In the genomic region with DNA sequence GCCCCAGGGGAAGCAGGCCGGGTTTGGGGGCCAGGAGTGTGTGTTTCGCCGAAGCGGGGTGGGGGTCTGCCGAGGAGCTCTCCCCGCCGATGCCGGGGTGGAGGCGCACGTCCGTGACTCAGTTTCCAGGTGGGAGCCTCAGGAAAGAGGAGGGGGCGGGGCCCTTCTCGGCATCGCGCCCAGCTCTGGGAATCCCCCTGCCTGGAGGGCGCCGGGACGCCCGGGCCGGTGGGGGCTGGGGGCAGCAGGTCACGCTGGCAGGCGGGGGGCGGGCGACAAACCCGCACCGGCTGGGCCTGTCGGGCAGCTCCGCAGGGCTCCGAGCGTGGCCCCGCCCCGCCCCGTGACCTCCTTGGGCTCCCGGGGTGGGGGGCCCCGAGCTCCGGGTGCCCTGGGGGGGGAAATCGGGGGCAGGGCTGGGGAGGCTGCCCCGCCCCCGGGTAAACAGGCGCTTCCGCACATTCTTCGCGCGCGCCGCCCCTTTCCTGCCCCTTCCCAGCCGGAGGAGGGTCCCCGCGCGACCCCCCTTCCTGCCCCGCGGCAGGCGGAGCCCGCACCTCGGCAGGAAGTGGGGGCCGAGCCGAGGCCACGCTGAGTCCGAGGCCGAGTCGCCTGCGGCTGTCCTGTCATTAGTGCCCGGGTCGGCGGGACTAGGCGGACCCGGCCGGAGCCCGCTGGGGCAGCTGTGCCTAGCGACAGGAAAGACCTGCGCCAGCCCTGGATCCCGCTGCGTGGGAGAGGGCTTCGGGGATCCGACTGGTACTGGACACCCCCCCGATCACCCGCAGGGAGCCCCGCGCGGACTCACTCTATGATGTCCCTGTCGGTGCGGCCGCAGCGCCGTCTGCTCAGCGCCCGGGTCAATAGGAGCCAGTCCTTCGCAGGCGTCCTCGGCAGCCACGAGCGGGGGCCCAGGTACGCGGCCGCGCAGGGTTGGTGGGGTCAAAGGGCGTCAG, we compare ENCODE assay signal across 9 cellular contexts. TPM values are rescaled to one million over a fixed set of nuclear protein-coding genes. Genes with fewer than 3 reads are reported as not detected.
DNase-seq lines count a peak whose midpoint lies in the region; ATAC-seq, FAIRE-seq and TF ChIP-seq lines count a peak whose summit lies in the region.
"Had no signal": no experiment of that assay in that cellular context is flagged by ENCODE, and none has a peak within 500 bp of the region (broad histone marks: within the 10 kb centered on the region; RNA-seq: fewer than 3 reads in every experiment).

No MANE protein-coding gene starts in this region.

- FAIRE-seq in HTR-8/SVneo (lab: Jason Lieb, UNC): peak; percentile 77

- POLR2A ChIA-PET in naive thymus-derived CD8-positive, alpha-beta T cell (lab: Charles Lee): interaction anchor here (0.6 to 14.2 kb wide), 16 partner anchors 9 to 548 kb away, joined by 3 to 485 read pairs (median 7); a partner anchor contains a TSS

- no peak for TF ChIP-seq EP300 in tibial nerve (IDR thresholded peaks at IDR 0.05)

- no peaks in the 10 kb centered on the region for H3K9me3 ChIP-seq in tibial nerve

- no peak for TF ChIP-seq POLR2A in tibial nerve (IDR thresholded peaks at IDR 0.05)

- peak; percentile 57 for ATAC-seq in esophagus mucosa
- peak; percentile 49 to 62 for ATAC-seq in naive thymus-derived CD8-positive, alpha-beta T cell
- ATAC-seq in GM18517 (IDR thresholded peaks at IDR 0.05; ENCODE audit: unreplicated experiment): no peak

- TF ChIP-seq CTCF in GM06990 (IDR thresholded peaks at IDR 0.05; ENCODE audit: insufficient read depth, low read length, poor library complexity, severe bottlenecking) (no peak), tibial nerve (IDR thresholded peaks at IDR 0.05) (no peak)

- H3K36me3 Mint-ChIP-seq in naive thymus-derived CD8-positive, alpha-beta T cell: peaks cover 0 to 6% (median 0%) of the 10 kb centered on the region in 3 donors

- H3K9me3 Mint-ChIP-seq in naive thymus-derived CD8-positive, alpha-beta T cell: no peaks in the 10 kb centered on the region

- peak overlapping the region; percentile 54 to 90 (median 82) for H3K27ac ChIP-seq in tibial nerve

- no peaks in the 10 kb centered on the region for H3K27me3 Mint-ChIP-seq in naive thymus-derived CD8-positive, alpha-beta T cell

- WGBS in tibial nerve, 2 donors: 0 to 2% methylated on average over 20 to 24 of the region's 97 CpGs

- H3K4me3 Mint-ChIP-seq in naive thymus-derived CD8-positive, alpha-beta T cell: peak overlapping the region; percentile 72 to 91 (median 85)

- DNase-seq in GM06990 (ENCODE audit: extremely low read depth, insufficient read length) (no peak), HTR-8/SVneo (ENCODE audit: insufficient read length, low spot score) (peak; percentile 60), activated T-cell treated with anti-CD3 and anti-CD28 coated beads for 1 hour (ENCODE audit: low read depth) (peak; percentile 58), tibial nerve (ENCODE audit: low spot score in 2 of 2) (no peak), NCI-H446 treated with DMSO at 0.1 percent for 48 hours (lab: John Stamatoyannopoulos, UW) (no peak)
- DNase-seq in naive thymus-derived CD8-positive, alpha-beta T cell: peak; percentile 41 to 86 (median 63)

- H3K4me1 Mint-ChIP-seq in naive thymus-derived CD8-positive, alpha-beta T cell: peaks cover 42 to 64% (median 51%) of the 10 kb centered on the region in 4 donors

- peaks cover 5% of the 10 kb centered on the region for H3K36me3 ChIP-seq in GM06990 (ENCODE audit: control insufficient read depth, insufficient read depth, low read length)
- peaks cover 0 to 36% (median 5%) of the 10 kb centered on the region in 3 donors for H3K36me3 ChIP-seq in tibial nerve

- peaks cover 0 to 91% (median 22%) of the 10 kb centered on the region in 4 donors for H3K4me1 ChIP-seq in tibial nerve

- peak overlapping the region in 8 of 10 donors; percentile 43 to 91 (median 82) for H3K27ac Mint-ChIP-seq in naive thymus-derived CD8-positive, alpha-beta T cell

- H3K27me3 ChIP-seq in GM06990 (replicated peaks; ENCODE audit: control insufficient read depth, insufficient read depth, low read length) (no peaks in the 10 kb centered on the region), tibial nerve (no peaks in the 10 kb centered on the region)

- H3K4me3 ChIP-seq in GM06990 (replicated peaks; ENCODE audit: low read depth, low read length) (peak overlapping the region; percentile 74), tibial nerve (peak overlapping the region; percentile 43 to 78 (median 63))

RNA-seq across cellular contexts. Expression of a gene that starts 9.3 kb away (rescaled TPM):
- 14.3 TPM for total RNA-seq in esophagus mucosa
- total RNA-seq in naive thymus-derived CD8-positive, alpha-beta T cell: 10 to 100 TPM; 50.1 to 57.2 TPM
- 1 to 10 TPM; 1.5 to 3.0 (median 2.3) TPM for polyA plus RNA-seq in naive thymus-derived CD8-positive, alpha-beta T cell
- total RNA-seq in tibial nerve: 100 to 1,000 TPM in 2 of 4 donors, 10 to 100 TPM in 2; 50.6 to 112 (median 85.1) TPM

RNA-seq across cellular contexts. Expression of a gene that starts 24.4 kb away (rescaled TPM):
- total RNA-seq in esophagus mucosa (28.3 TPM), tibial nerve (10 to 100 TPM; 26.1 to 39.6 (median 31.8) TPM)
- total RNA-seq in naive thymus-derived CD8-positive, alpha-beta T cell: 10 to 100 TPM; 67.5 to 67.6 TPM
- 10 to 100 TPM; 37.1 to 61.1 (median 51.9) TPM for polyA plus RNA-seq in naive thymus-derived CD8-positive, alpha-beta T cell

RNA-seq across cellular contexts. Expression of a gene that starts 54.6 kb away (rescaled TPM):
- total RNA-seq in esophagus mucosa: not detected
- total RNA-seq in naive thymus-derived CD8-positive, alpha-beta T cell: not detected
- not detected for polyA plus RNA-seq in naive thymus-derived CD8-positive, alpha-beta T cell
- not detected for total RNA-seq in tibial nerve
- total RNA-seq: HT1080 had no signal

RNA-seq across cellular contexts. Expression of a gene that starts 57.0 kb away (rescaled TPM):
- total RNA-seq in esophagus mucosa: 80.9 TPM
- total RNA-seq in naive thymus-derived CD8-positive, alpha-beta T cell: 10 to 100 TPM; 33.3 to 35.1 TPM
- polyA plus RNA-seq in naive thymus-derived CD8-positive, alpha-beta T cell: 10 to 100 TPM; 74.7 to 89.6 (median 77.5) TPM
- 100 to 1,000 TPM in 1 of 4 donors, 10 to 100 TPM in 3; 55.1 to 113 (median 73.7) TPM for total RNA-seq in tibial nerve

Comparison
In these comparisons a context has a peak if more than half of its experiments do, and no peak if none do; other contexts are left out.
1. DNase-seq: peak in HTR-8/SVneo (single experiment), activated T-cell treated with anti-CD3 and anti-CD28 coated beads for 1 hour (single experiment) and naive thymus-derived CD8-positive, alpha-beta T cell (10 of 10); none in GM06990 (single experiment), tibial nerve (0 of 2) and NCI-H446 treated with DMSO at 0.1 percent for 48 hours (single experiment).